8 cellular contexts compared by ENCODE assay signal in genomic region chr17:50866950-50867855, GRCh38. TPM values are rescaled to one million over a fixed set of nuclear protein-coding genes. Genes with fewer than 3 reads are reported as not detected.
DNase-seq lines count a peak whose midpoint lies in the region; ATAC-seq and TF ChIP-seq lines count a peak whose summit lies in the region.

No MANE protein-coding gene starts in this region.

- H3K9me3 ChIP-seq in right atrium auricular region: no peaks in the 10 kb centered on the region
- no peaks in the 10 kb centered on the region for H3K9me3 ChIP-seq in prostate gland

- DNase-seq in GM13977 (ENCODE audit: low spot score) (peak; percentile 84), NCI-H187 treated with DMSO at 0.1 percent for 48 hours (lab: John Stamatoyannopoulos, UW) (peak; percentile 85), T-helper 2 cell (peak; percentile 53 to 96 (median 76)), anterior cingulate cortex (lab: John Stamatoyannopoulos, UW) (peak; percentile 75 to 98 (median 95)), right atrium auricular region (ENCODE audit: low spot score) (peak; percentile 99), prostate gland (ENCODE audit: low spot score) (peak; percentile 98)

- WGBS in prostate gland: under 1% methylated on average over 54 of the region's 55 CpGs
- WGBS in urinary bladder: under 1% methylated on average over 55 of the region's 55 CpGs

- H3K4me3 ChIP-seq in right atrium auricular region (peak overlapping the region; percentile 72 to 89), prostate gland (peak overlapping the region; percentile 79 to 98), urinary bladder (ENCODE audit: low read depth, low read length) (peak overlapping the region; percentile 99)

- ATAC-seq in HG02943 (IDR thresholded peaks at IDR 0.05; ENCODE audit: low read depth, unreplicated experiment): peak; percentile 32

- H3K27ac ChIP-seq in right atrium auricular region (peak overlapping the region; percentile 100), prostate gland (peak overlapping the region; percentile 100), urinary bladder (ENCODE audit: low read depth) (peak overlapping the region; percentile 100)

- TF ChIP-seq POLR2A in prostate gland (IDR thresholded peaks at IDR 0.05): peak; percentile 85

- no peaks in the 10 kb centered on the region for H3K27me3 ChIP-seq in right atrium auricular region
- no peaks in the 10 kb centered on the region for H3K27me3 ChIP-seq in prostate gland (replicated peaks; ENCODE audit: insufficient read depth)

- TF ChIP-seq CTCF in GM13977 (IDR thresholded peaks at IDR 0.05; ENCODE audit: extremely low read depth, insufficient read depth, missing control alignments) (no peak), right atrium auricular region (IDR thresholded peaks at IDR 0.05) (no peak), prostate gland (IDR thresholded peaks at IDR 0.05) (no peak)

- in situ Hi-C loops in GM13977 (cut with MboI; ENCODE audit: low pct_unique_long_range_greater_than_20kb, low sequenced_read_pairs, unreplicated experiment): no loop called here

- H3K4me1 ChIP-seq in right atrium auricular region (peaks cover 0 to 45% of the 10 kb centered on the region in 2 donors), prostate gland (replicated peaks) (no peaks in the 10 kb centered on the region), urinary bladder (ENCODE audit: insufficient read depth) (no peaks in the 10 kb centered on the region)

- intact Hi-C loops in prostate gland (cut with DNase I): loop anchor here (1.0 kb wide), 1 partner anchor 37 kb away; no protein-coding TSS in a partner anchor

- H3K36me3 ChIP-seq in right atrium auricular region (peaks cover 14% of the 10 kb centered on the region), prostate gland (no peaks in the 10 kb centered on the region), urinary bladder (ENCODE audit: insufficient read depth) (no peaks in the 10 kb centered on the region)

RNA-seq across cellular contexts. Expression of gene TOB1, which starts 1.0 kb away (rescaled TPM):
- total RNA-seq in right atrium auricular region (10 to 100 TPM; 29.0 to 31.0 TPM), prostate gland (10 to 100 TPM; 37.1 to 64.7 TPM), urinary bladder (47.4 TPM)
- polyA plus RNA-seq in urinary bladder: 41.3 TPM

RNA-seq across cellular contexts. Expression of gene WFIKKN2, which starts 31.8 kb away (rescaled TPM):
- total RNA-seq in right atrium auricular region (under 1 TPM; 0.26 to 0.31 TPM), prostate gland (1 to 10 TPM in 1 of 2 donors, under 1 TPM in 1; 0.18 to 2.4 TPM), urinary bladder (0.37 TPM)
- 0.32 TPM for polyA plus RNA-seq in urinary bladder

Comparison
In these comparisons a context has a peak if more than half of its experiments do, and no peak if none do; other contexts are left out.
1. Peak in every context shown above with its lines: DNase-seq, ATAC-seq, H3K4me3 ChIP-seq and H3K27ac ChIP-seq.